In the genomic region with DNA sequence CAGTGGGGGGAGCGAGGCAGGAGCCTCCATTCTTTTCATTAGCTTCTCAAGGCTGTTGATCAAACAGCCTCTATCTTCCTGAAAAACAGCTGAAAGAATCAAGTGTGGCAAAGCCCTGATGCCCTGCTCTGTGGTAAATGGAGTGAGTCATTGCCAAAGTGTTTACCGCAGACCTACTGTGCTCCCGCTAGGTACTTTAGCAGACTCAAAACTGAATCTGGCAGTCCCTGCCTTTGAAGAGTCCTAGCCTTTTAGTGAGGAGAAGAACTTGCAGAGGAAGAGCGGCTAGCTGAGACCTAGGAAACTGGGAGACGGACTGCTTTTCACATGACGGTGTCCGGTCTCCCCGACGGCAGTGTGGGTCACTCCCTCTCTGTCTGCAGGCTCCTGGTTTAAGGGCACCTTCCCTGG, we compare ENCODE assay signal across 10 cellular contexts. TPM values are rescaled to one million over a fixed set of nuclear protein-coding genes. Genes with fewer than 3 reads are reported as not detected.
DNase-seq lines count a peak whose midpoint lies in the region; ATAC-seq, FAIRE-seq and TF ChIP-seq lines count a peak whose summit lies in the region.
"Had no signal": no experiment of that assay in that cellular context is flagged by ENCODE, and none has a peak within 500 bp of the region (broad histone marks: within the 10 kb centered on the region; RNA-seq: fewer than 3 reads in every experiment).

No MANE protein-coding gene starts in this region.

- no peaks in the 10 kb centered on the region for H3K9me2 ChIP-seq in GM23248 (ENCODE audit: insufficient read depth)

- peak overlapping the region; percentile 90 for H3K27ac ChIP-seq in BLaER1
- no peak overlapping the region for H3K27ac ChIP-seq in GM23248
- H3K27ac ChIP-seq in neutrophil = peak overlapping the region; percentile 80
- H3K27ac ChIP-seq: foreskin keratinocyte had no signal

- FAIRE-seq in HTR-8/SVneo (lab: Jason Lieb, UNC) = no peak

- H4K20me1 ChIP-seq in BLaER1 = peaks cover 76% of the 10 kb centered on the region
- H4K20me1 ChIP-seq in GM23248 (ENCODE audit: insufficient read depth) = no peaks in the 10 kb centered on the region

- WGBS in GM23248 (ENCODE audit: low coverage in 1 of 2, low lambda C conversion rate in 2 of 2, missing lambda C conversion rate in 2 of 2), 2 experiments = 62 to 73% methylated on average over 9 of the region's 9 CpGs

- in situ Hi-C loops in GM23248 (cut with MboI) = no loop called here

- H3F3A ChIP-seq in GM23248 (ENCODE audit: insufficient read depth) = no peaks in the 10 kb centered on the region

- no peak for ATAC-seq in GM21526 (IDR thresholded peaks at IDR 0.05; ENCODE audit: low FRiP score, unreplicated experiment)
- ATAC-seq: foreskin keratinocyte had no signal

- H3K79me2 ChIP-seq in GM23248 (ENCODE audit: insufficient read depth) = peaks cover 36% of the 10 kb centered on the region

- TF ChIP-seq CTCF in neutrophil (IDR thresholded peaks at IDR 0.05) = no peak

- peaks cover 64% of the 10 kb centered on the region for H3K4me1 ChIP-seq in BLaER1
- peaks cover 10% of the 10 kb centered on the region for H3K4me1 ChIP-seq in GM23248 (ENCODE audit: insufficient read depth)
- peaks cover 34% of the 10 kb centered on the region for H3K4me1 ChIP-seq in adipocyte (ENCODE audit: control insufficient read depth, insufficient read depth, low read length)
- H3K4me1 ChIP-seq in neutrophil (ENCODE audit: control insufficient read depth in 1 of 2, insufficient read depth in 1 of 2, low read depth in 1 of 2, low read length in 1 of 2) = peaks cover 58 to 69% of the 10 kb centered on the region in 2 experiments

- H3K4me2 ChIP-seq in BLaER1 (peak overlapping the region; percentile 96), GM23248 (ENCODE audit: unreplicated experiment) (peak overlapping the region; percentile 14)

- H3K27me3 ChIP-seq in BLaER1 (no peaks in the 10 kb centered on the region), GM23248 (replicated peaks; ENCODE audit: insufficient read depth) (no peaks in the 10 kb centered on the region), adipocyte (replicated peaks; ENCODE audit: control insufficient read depth, insufficient read depth, low read length) (no peaks in the 10 kb centered on the region), neutrophil (no peaks in the 10 kb centered on the region)

- H3K4me3 ChIP-seq in BLaER1 (peak overlapping the region; percentile 93), GM23248 (no peak overlapping the region), adipocyte (ENCODE audit: low read length) (peak overlapping the region; percentile 90), neutrophil (ENCODE audit: low read depth in 1 of 2, low read length in 1 of 2) (no peak overlapping the region)

- H3K9ac ChIP-seq in BLaER1 (peak overlapping the region; percentile 85), GM23248 (no peak overlapping the region), adipocyte (ENCODE audit: low read length) (peak overlapping the region; percentile 76)

- H3K9me3 ChIP-seq in BLaER1 = no peaks in the 10 kb centered on the region
- H3K9me3 ChIP-seq in GM23248 (ENCODE audit: low read depth) = no peaks in the 10 kb centered on the region
- H3K9me3 ChIP-seq in adipocyte (ENCODE audit: control insufficient read depth, low read length) = no peaks in the 10 kb centered on the region
- H3K9me3 ChIP-seq in neutrophil = no peaks in the 10 kb centered on the region

- no peak for DNase-seq in GM23248
- DNase-seq in adipocyte (ENCODE audit: low read depth) = no peak
- DNase-seq in HuH-7.5 (ENCODE audit: low spot score) = no peak
- no peak for DNase-seq in HTR-8/SVneo (ENCODE audit: insufficient read length, low spot score)
- no peak for DNase-seq in AG20443 (ENCODE audit: low spot score)
- DNase-seq: activated naive CD8-positive, alpha-beta T cell treated with anti-CD3 and anti-CD28 coated beads, Interleukin-2, amount 10 ng/mL, durations not matched to agents 7 days and 5 days; foreskin keratinocyte had no signal

- H3K36me3 ChIP-seq in BLaER1 (peaks cover 10% of the 10 kb centered on the region), GM23248 (ENCODE audit: low read depth) (no peaks in the 10 kb centered on the region), adipocyte (ENCODE audit: control insufficient read depth, insufficient read depth, low read length, severe bottlenecking) (no peaks in the 10 kb centered on the region), neutrophil (no peaks in the 10 kb centered on the region)

- H2AFZ ChIP-seq in GM23248 = no peak overlapping the region

RNA-seq across cellular contexts. Expression of a gene that starts 3.3 kb away (rescaled TPM):
- 1.5 and 2.4 TPM in 2 replicates for total RNA-seq in GM23248 (2014; rRNA removed; shearing (Covaris generic))
- polyA plus RNA-seq in GM23248 (2016; fragmentation: Nextera tagmentation; extraction: Ambion mirVana) = 0.57 and 0.71 TPM in 2 replicates

Comparison
In these comparisons a context has a peak if more than half of its experiments do, and no peak if none do; other contexts are left out.
1. H3K4me3 ChIP-seq: peak in BLaER1 (single experiment) and adipocyte (single experiment); none in GM23248 (single experiment) and neutrophil (0 of 2).